In the genomic region with DNA sequence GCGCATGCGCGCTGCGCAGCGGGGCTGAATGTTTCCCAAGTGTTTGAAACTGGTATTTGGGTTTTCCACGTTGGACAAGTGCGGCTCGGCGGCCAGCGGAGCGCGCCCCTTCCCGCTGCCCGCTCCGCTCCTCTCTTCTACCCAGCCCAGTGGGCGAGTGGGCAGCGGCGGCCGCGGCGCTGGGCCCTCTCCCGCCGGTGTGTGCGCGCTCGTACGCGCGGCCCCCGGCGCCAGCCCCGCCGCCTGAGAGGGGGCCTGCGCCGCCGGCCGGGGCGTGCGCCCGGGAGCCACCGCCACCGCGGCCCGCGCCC, we compare ENCODE assay signal across 8 cellular contexts. TPM values are rescaled to one million over a fixed set of nuclear protein-coding genes. Genes with fewer than 3 reads are reported as not detected.
DNase-seq lines count a peak whose midpoint lies in the region; ATAC-seq and TF ChIP-seq lines count a peak whose summit lies in the region.

A gene with protein sequence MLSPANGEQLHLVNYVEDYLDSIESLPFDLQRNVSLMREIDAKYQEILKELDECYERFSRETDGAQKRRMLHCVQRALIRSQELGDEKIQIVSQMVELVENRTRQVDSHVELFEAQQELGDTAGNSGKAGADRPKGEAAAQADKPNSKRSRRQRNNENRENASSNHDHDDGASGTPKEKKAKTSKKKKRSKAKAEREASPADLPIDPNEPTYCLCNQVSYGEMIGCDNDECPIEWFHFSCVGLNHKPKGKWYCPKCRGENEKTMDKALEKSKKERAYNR (plus strand): TSS at position 59 of the 311 bp plus-strand sequence. CDS start 450 bp downstream, outside the sequence.

- CTCF ChIA-PET in RWPE1 (lab: Yijun Ruan, JAX): no interaction called here

- H3K4me1 ChIP-seq in psoas muscle: peaks cover 29% of the 10 kb centered on the region

- H3K4me3 ChIP-seq in GM08714 (ENCODE audit: low read length) (peak within 1 kb of the TSS; percentile 92), fibroblast of mammary gland (ENCODE audit: control insufficient read depth, low read depth, low read length) (peak within 1 kb of the TSS; percentile 94), psoas muscle (peak within 1 kb of the TSS; percentile 90)

- H3K27ac ChIP-seq in RWPE1 (peak within 1 kb of the TSS; percentile 98), psoas muscle (peak within 1 kb of the TSS; percentile 99)

- no peaks in the 10 kb centered on the region for H3K36me3 ChIP-seq in psoas muscle (ENCODE audit: insufficient read depth in 1 of 2, low read depth in 1 of 2)

- POLR2A ChIA-PET in RWPE1 (lab: Yijun Ruan, JAX; ENCODE audit: low non-redundant PET): no interaction called here

- H3K9me3 ChIP-seq in psoas muscle: no peaks in the 10 kb centered on the region

- DNase-seq in RWPE1 (ENCODE audit: low spot score): no peak
- DNase-seq in fibroblast of mammary gland (ENCODE audit: low read depth): no peak
- no peak for DNase-seq in psoas muscle
- DNase-seq in NCI-H1105 (lab: John Stamatoyannopoulos, UW): no peak

- ATAC-seq in psoas muscle (no peak), HG03460 (IDR thresholded peaks at IDR 0.05; ENCODE audit: unreplicated experiment) (no peak), HG03175 (IDR thresholded peaks at IDR 0.05; ENCODE audit: unreplicated experiment) (no peak), GM19351 (IDR thresholded peaks at IDR 0.05; ENCODE audit: unreplicated experiment) (no peak)

- TF ChIP-seq CTCF in RWPE1 (conservative IDR thresholded peaks at IDR 0.05; ENCODE audit: low read depth) (no peak), fibroblast of mammary gland (conservative IDR thresholded peaks at IDR 0.05; ENCODE audit: control insufficient read depth, insufficient read depth, low read depth, low read length) (no peak), psoas muscle (IDR thresholded peaks at IDR 0.05) (no peak)

- H3K27me3 ChIP-seq in psoas muscle (ENCODE audit: insufficient read depth in 3 of 3, low read length in 2 of 3): no peaks in the 10 kb centered on the region

- intact Hi-C loops in psoas muscle (cut with DNase I): loop anchor here (2.0 to 10.0 kb wide), 4 partner anchors 96 to 199 kb away; a partner anchor contains a TSS

- WGBS in psoas muscle, 3 donors: 0% methylated on average over 15 to 45 of the region's 45 CpGs

RNA-seq across cellular contexts. Expression of the gene that starts here (rescaled TPM):
- total RNA-seq in psoas muscle: 1 to 10 TPM; 5.2 to 7.0 (median 5.9) TPM
- 10 to 100 TPM in 2 of 3 donors, 1 to 10 TPM in 1; 8.2 to 16.9 (median 13.8) TPM for polyA plus RNA-seq in psoas muscle
